ENCODE assay signal across 1 cellular context in genomic region chr2:237435844-237436590, GRCh38.
TF ChIP-seq lines count a peak whose summit lies in the region.

No MANE protein-coding gene starts in this region.

TF ChIP-seq in IMR-90, 13 proteins besides CTCF, POLR2A, EP300 and RAD21 (continued from another document):
- TF ChIP-seq MAFK (IDR thresholded peaks at IDR 0.05; ENCODE audit: low read depth, low read length) (no peak), CHD1 (IDR thresholded peaks at IDR 0.05; ENCODE audit: low read depth, low read length) (no peak)
